Comparison of ENCODE assay signal across 8 cellular contexts in genomic region chr16:30378236-30379164, GRCh38. TPM values are rescaled to one million over a fixed set of nuclear protein-coding genes. Genes with fewer than 3 reads are reported as not detected.
DNase-seq lines count a peak whose midpoint lies in the region; ATAC-seq, FAIRE-seq and TF ChIP-seq lines count a peak whose summit lies in the region.

No MANE protein-coding gene starts in this region.

- peaks cover 5% of the 10 kb centered on the region for H3K79me2 ChIP-seq in neural cell (replicated peaks; ENCODE audit: insufficient read depth, low read length)

- H3K4me3 ChIP-seq in fibroblast of the aortic adventitia (ENCODE audit: low read depth, low read length) (peak overlapping the region; percentile 83), neural cell (ENCODE audit: low read length) (peak overlapping the region; percentile 98)

- peaks cover 80% of the 10 kb centered on the region for H3K4me1 Mint-ChIP-seq in stimulated activated naive CD8-positive, alpha-beta T cell treated with anti-CD3 and anti-CD28 coated beads, Interleukin-15, amount 100 ng/mL, for 72 hours

- no peak for TF ChIP-seq EP300 in neural cell (conservative IDR thresholded peaks at IDR 0.05; ENCODE audit: poor library complexity, severe bottlenecking)

- H3K4me2 ChIP-seq in neural cell (ENCODE audit: low read length), result peak overlapping the region; percentile 91

- peak; percentile 35 for TF ChIP-seq RAD21 in neural cell (conservative IDR thresholded peaks at IDR 0.05)

- H3K9me3 Mint-ChIP-seq in stimulated activated naive CD8-positive, alpha-beta T cell treated with anti-CD3 and anti-CD28 coated beads, Interleukin-15, amount 100 ng/mL, for 72 hours, result no peaks in the 10 kb centered on the region

- H3K27me3 ChIP-seq in neural cell (ENCODE audit: insufficient read depth, low read depth, low read length), result no peaks in the 10 kb centered on the region

- peak overlapping the region; percentile 100 for H3K27ac Mint-ChIP-seq in stimulated activated naive CD8-positive, alpha-beta T cell treated with anti-CD3 and anti-CD28 coated beads, Interleukin-15, amount 100 ng/mL, for 72 hours

- peak overlapping the region; percentile 98 for H2AFZ ChIP-seq in neural cell (ENCODE audit: low read depth, low read length)

- no peaks in the 10 kb centered on the region for H3K9me2 ChIP-seq in neural cell (ENCODE audit: insufficient read depth, low read length)

- peak overlapping the region; percentile 99 for H3K27ac ChIP-seq in RWPE1
- peak overlapping the region; percentile 100 for H3K27ac ChIP-seq in neural cell (ENCODE audit: low read length)

- no peak for TF ChIP-seq CTCF in RWPE1 (conservative IDR thresholded peaks at IDR 0.05; ENCODE audit: low read depth)
- TF ChIP-seq CTCF in fibroblast of the aortic adventitia (IDR thresholded peaks at IDR 0.05; ENCODE audit: insufficient read depth, low read length), result peak; percentile 37
- TF ChIP-seq CTCF in neural cell (IDR thresholded peaks at IDR 0.05; ENCODE audit: poor library complexity, severe bottlenecking), result peak; percentile 47

- H3K9me3 ChIP-seq in neural cell (ENCODE audit: low read length), result no peaks in the 10 kb centered on the region

- H3K4me3 Mint-ChIP-seq in stimulated activated naive CD8-positive, alpha-beta T cell treated with anti-CD3 and anti-CD28 coated beads, Interleukin-15, amount 100 ng/mL, for 72 hours, result peak overlapping the region; percentile 99 to 100

- H3K36me3 ChIP-seq in neural cell (ENCODE audit: insufficient read depth, low read length), result no peaks in the 10 kb centered on the region

- H3K9ac ChIP-seq in neural cell (ENCODE audit: low read length), result peak overlapping the region; percentile 100

- peak; percentile 89 for ATAC-seq in stimulated activated naive CD8-positive, alpha-beta T cell treated with anti-CD3 and anti-CD28 coated beads, Interleukin-15, amount 100 ng/mL, for 72 hours

- CTCF ChIA-PET in RWPE1 (lab: Yijun Ruan, JAX), result interaction anchor here (0.7 to 1.5 kb wide), 6 partner anchors 9 to 31 kb away, joined by 3 to 5 read pairs (median 4); partner anchors contain the start of gene ZNF48

- POLR2A ChIA-PET in RWPE1 (lab: Yijun Ruan, JAX; ENCODE audit: low non-redundant PET), result interaction anchor here (0.5 to 1.0 kb wide), 5 partner anchors 17 to 422 kb away, joined by 3 to 6 read pairs (median 5); partner anchors contain the start of gene ZNF48

- peak; percentile 41 for FAIRE-seq in H54 (lab: Jason Lieb, UNC)

- DNase-seq in ELR (ENCODE audit: low read depth) (peak; percentile 98), H54 (ENCODE audit: insufficient read length, low spot score) (peak; percentile 92), LoVo (ENCODE audit: low spot score) (peak; percentile 96), RWPE1 (ENCODE audit: low spot score) (peak; percentile 98), fibroblast of the aortic adventitia (ENCODE audit: low read depth) (peak; percentile 95)
- DNase-seq in activated effector memory CD4-positive, alpha-beta T cell treated with Interleukin-2 at 50 U/mL for 16 hours, result peak; percentile 100
- peak; percentile 99 for DNase-seq in stimulated activated naive CD8-positive, alpha-beta T cell treated with anti-CD3 and anti-CD28 coated beads, Interleukin-15, amount 100 ng/mL, for 72 hours

- no peaks in the 10 kb centered on the region for H4K20me1 ChIP-seq in neural cell (ENCODE audit: insufficient read depth)

- peak; percentile 84 for TF ChIP-seq POLR2A in H54 (IDR thresholded peaks at IDR 0.05; ENCODE audit: low read depth, low read length)

- no peaks in the 10 kb centered on the region for H3K27me3 Mint-ChIP-seq in stimulated activated naive CD8-positive, alpha-beta T cell treated with anti-CD3 and anti-CD28 coated beads, Interleukin-15, amount 100 ng/mL, for 72 hours

- H3F3A ChIP-seq in neural cell (ENCODE audit: insufficient read depth, low read length, poor library complexity, severe bottlenecking), result no peaks in the 10 kb centered on the region

TF ChIP-seq in neural cell, 6 proteins besides CTCF, POLR2A, EP300 and RAD21:
- TF ChIP-seq POLR2AphosphoS5 (IDR thresholded peaks at IDR 0.05) (peak; percentile 94), REST (IDR thresholded peaks at IDR 0.05; ENCODE audit: borderline replicate concordance) (peak; percentile 90), MXI1 (conservative IDR thresholded peaks at IDR 0.05; ENCODE audit: poor library complexity, severe bottlenecking) (peak; percentile 78), TAF1 (IDR thresholded peaks at IDR 0.05; ENCODE audit: low read depth) (peak; percentile 74), EZH2 (IDR thresholded peaks at IDR 0.05; ENCODE audit: borderline replicate concordance, insufficient read depth, low read length, poor library complexity, severe bottlenecking) (no peak), SMC3 (conservative IDR thresholded peaks at IDR 0.05; ENCODE audit: poor library complexity) (peak; percentile 33)
TF ChIP-seq in neural cell: peak in this region for 5.

RNA-seq across cellular contexts. Expression of gene SEPTIN1, which starts 3.9 kb away (rescaled TPM):
- 0.09 TPM in 1 of 2 replicates, not detected in the other for total RNA-seq in fibroblast of the aortic adventitia (ENCODE audit: low replicate concordance)
- polyA plus RNA-seq in neural cell, result 0.38 TPM in 1 of 2 replicates, not detected in the other
- polyA minus RNA-seq in neural cell, result 0.81 TPM in 1 of 2 replicates, not detected in the other

RNA-seq across cellular contexts. Expression of gene MYL11, which starts 3.9 kb away (rescaled TPM):
- not detected in 2 replicates for total RNA-seq in fibroblast of the aortic adventitia (ENCODE audit: low replicate concordance)
- polyA plus RNA-seq in neural cell, result not detected in 2 replicates
- not detected in 2 replicates for polyA minus RNA-seq in neural cell

RNA-seq across cellular contexts. Expression of gene TBC1D10B, which starts 8.2 kb away (rescaled TPM):
- total RNA-seq in fibroblast of the aortic adventitia (ENCODE audit: low replicate concordance), result 26.1 and 38.0 TPM in 2 replicates
- 24.1 and 32.5 TPM in 2 replicates for polyA plus RNA-seq in neural cell
- 40.5 and 44.6 TPM in 2 replicates for polyA minus RNA-seq in neural cell

RNA-seq across cellular contexts. Expression of gene ZNF48, which starts 16.7 kb away (rescaled TPM):
- total RNA-seq in fibroblast of the aortic adventitia (ENCODE audit: low replicate concordance), result 2.1 and 5.4 TPM in 2 replicates
- 42.3 and 48.9 TPM in 2 replicates for polyA plus RNA-seq in neural cell
- 74.0 and 82.3 TPM in 2 replicates for polyA minus RNA-seq in neural cell

RNA-seq across cellular contexts. Expression of gene CD2BP2, which starts 23.4 kb away (rescaled TPM):
- 25.2 and 37.5 TPM in 2 replicates for total RNA-seq in fibroblast of the aortic adventitia (ENCODE audit: low replicate concordance)
- 76.3 and 83.3 TPM in 2 replicates for polyA plus RNA-seq in neural cell
- 55.1 and 61.6 TPM in 2 replicates for polyA minus RNA-seq in neural cell

Comparison
In these comparisons a context has a peak if more than half of its experiments do, and no peak if none do; other contexts are left out.
1. Peak in every context shown above with its lines: DNase-seq, ATAC-seq, H3K4me3 ChIP-seq and H3K27ac ChIP-seq.